In the genomic region with DNA sequence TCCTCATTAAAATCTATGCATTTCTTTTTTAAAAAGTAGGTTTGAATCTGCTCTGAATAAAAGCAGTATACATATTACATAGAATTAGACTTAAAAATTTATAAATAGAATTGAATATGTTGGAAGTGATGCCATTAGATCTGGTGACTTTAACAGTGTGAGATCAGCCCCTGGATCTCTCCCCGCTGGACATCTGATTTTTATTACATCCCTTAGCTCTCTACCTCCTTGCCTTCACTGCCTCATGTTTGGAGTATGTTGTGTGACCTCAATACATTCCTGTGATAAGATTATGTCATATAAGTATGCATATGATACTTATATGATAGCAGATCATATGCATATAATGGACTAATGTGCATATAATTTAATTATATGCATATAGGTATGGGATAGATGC, we compare ENCODE assay signal across 17 cellular contexts.
DNase-seq lines count a peak whose midpoint lies in the region; ATAC-seq and TF ChIP-seq lines count a peak whose summit lies in the region.
"Had no signal": no experiment of that assay in that cellular context is flagged by ENCODE, and none has a peak within 500 bp of the region (broad histone marks: within the 10 kb centered on the region; RNA-seq: fewer than 3 reads in every experiment).

No MANE protein-coding gene starts in this region.

- no peaks in the 10 kb centered on the region for H3K36me3 ChIP-seq in RWPE2 (ENCODE audit: low read depth)
- H3K36me3 ChIP-seq: BLaER1, HAP-1 had no signal

- no peaks in the 10 kb centered on the region for H3K27me3 ChIP-seq in RWPE2 (ENCODE audit: insufficient read depth, poor library complexity, severe bottlenecking)
- H3K27me3 ChIP-seq: BLaER1 had no signal

- ATAC-seq in RWPE2 (ENCODE audit: low read depth), result no peak
- no peak for ATAC-seq in HG03378 (IDR thresholded peaks at IDR 0.05; ENCODE audit: unreplicated experiment)
- ATAC-seq: CD8-positive, alpha-beta T cell had no signal

- TF ChIP-seq CTCF in AG10803 (conservative IDR thresholded peaks at IDR 0.05; ENCODE audit: low read length) (no peak), RWPE2 (IDR thresholded peaks at IDR 0.05; ENCODE audit: poor library complexity, severe bottlenecking) (no peak)

- no peaks in the 10 kb centered on the region for H3K9me3 ChIP-seq in RWPE2 (ENCODE audit: severe bottlenecking)
- H3K9me3 ChIP-seq: BLaER1, Caco-2, HAP-1 had no signal

- DNase-seq in AG10803 (ENCODE audit: low read depth) (peak; percentile 27), RWPE2 (ENCODE audit: low spot score) (no peak), fibroblast of peridontal ligament (ENCODE audit: extremely low read depth) (peak; percentile 24), NCI-H1105 treated with DMSO at 0.1 percent for 48 hours (lab: John Stamatoyannopoulos, UW) (no peak)
- DNase-seq in activated CD4-positive, alpha-beta T cell treated with anti-CD3 and anti-CD28 coated beads for 48 hours, result no peak
- DNase-seq: 8988T; Caco-2; CD4-positive, CD25-positive, alpha-beta regulatory T cell; CD8-positive, alpha-beta T cell; DMS153; DND-41; GOT3; HFFc6 had no signal

- peak overlapping the region; percentile 2 for H3K27ac ChIP-seq in RWPE2 (ENCODE audit: poor library complexity, severe bottlenecking)
- H3K27ac ChIP-seq: BLaER1, C4-2B had no signal

- no peak overlapping the region for H3K4me3 ChIP-seq in AG10803 (ENCODE audit: low read length)
- H3K4me3 ChIP-seq in RWPE2 (ENCODE audit: severe bottlenecking), result no peak overlapping the region
- H3K4me3 ChIP-seq: BLaER1, HAP-1 had no signal

- peaks cover 56% of the 10 kb centered on the region for H3K4me1 ChIP-seq in RWPE2 (ENCODE audit: insufficient read depth, poor library complexity, severe bottlenecking)
- H3K4me1 ChIP-seq: BLaER1, Caco-2, HAP-1 had no signal

Comparison
In these comparisons a context has a peak if more than half of its experiments do, and no peak if none do; other contexts are left out.
1. DNase-seq: peak in AG10803 (single experiment) and fibroblast of peridontal ligament (single experiment); none in RWPE2 (single experiment), activated CD4-positive, alpha-beta T cell treated with anti-CD3 and anti-CD28 coated beads for 48 hours (single experiment) and NCI-H1105 treated with DMSO at 0.1 percent for 48 hours (single experiment).